Comparison of ENCODE assay signal across 7 cellular contexts in the genomic region with DNA sequence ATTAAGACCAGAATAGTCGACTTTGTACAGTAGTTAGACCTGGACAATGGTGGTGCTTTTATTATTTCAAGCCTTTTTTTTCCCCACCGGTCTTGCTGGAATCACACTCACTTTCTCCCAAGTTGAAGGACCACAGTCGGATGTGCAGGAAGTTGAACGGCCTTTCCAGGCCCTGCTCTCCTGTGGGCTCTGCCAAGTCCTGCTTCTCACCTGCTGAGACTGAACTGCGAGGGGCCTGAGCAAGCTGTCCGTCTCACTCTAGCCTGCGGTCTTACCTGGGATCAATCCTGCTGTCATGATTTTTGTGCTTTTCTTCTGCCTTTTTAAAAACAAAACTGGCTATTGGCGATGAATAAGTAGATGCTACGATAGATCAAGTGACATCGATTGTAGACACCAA. TPM values are rescaled to one million over a fixed set of nuclear protein-coding genes. Genes with fewer than 3 reads are reported as not detected.
DNase-seq lines count a peak whose midpoint lies in the region; ATAC-seq and TF ChIP-seq lines count a peak whose summit lies in the region.

No MANE protein-coding gene starts in this region.

- peaks cover 7% of the 10 kb centered on the region for H3K36me3 Mint-ChIP-seq in osteocyte (ENCODE audit: unreplicated experiment)

- peak overlapping the region; percentile 85 for H3K4me3 ChIP-seq in ectodermal cell (ENCODE audit: insufficient read depth, low read depth, low read length)

- no peak for TF ChIP-seq CTCF in osteocyte (IDR thresholded peaks at IDR 0.05)

- H3K36me3 ChIP-seq in ectodermal cell (ENCODE audit: control insufficient read depth, insufficient read depth, low read length), result peaks cover 14% of the 10 kb centered on the region

- H3K27ac Mint-ChIP-seq in osteocyte (ENCODE audit: unreplicated experiment), result peak overlapping the region; percentile 80

- peak overlapping the region; percentile 87 for H3K4me3 Mint-ChIP-seq in osteocyte (ENCODE audit: unreplicated experiment)

- H3K9me3 Mint-ChIP-seq in osteocyte (ENCODE audit: unreplicated experiment), result no peaks in the 10 kb centered on the region

- peak; percentile 60 for DNase-seq in G401 (ENCODE audit: low spot score)
- peak; percentile 47 for DNase-seq in NCI-H748 treated with DMSO at 0.1 percent for 48 hours (lab: John Stamatoyannopoulos, UW)
- no peak for DNase-seq in osteocyte (ENCODE audit: extremely low spot score, unreplicated experiment)
- no peak for DNase-seq in MV-4-11 (lab: John Stamatoyannopoulos, UW)
- no peak for DNase-seq in SHP77 (lab: John Stamatoyannopoulos, UW)

- H3K27me3 ChIP-seq in ectodermal cell (ENCODE audit: control insufficient read depth, insufficient read depth, low read length, poor library complexity, severe bottlenecking), result no peaks in the 10 kb centered on the region

- in situ Hi-C loops in G401 (cut with HindIII; ENCODE audit: low sequenced_read_pairs), result no loop called here

- H3K9me3 ChIP-seq in ectodermal cell (ENCODE audit: control insufficient read depth, low read length), result no peaks in the 10 kb centered on the region

- WGBS in ectodermal cell, 2 experiments, result 87% methylated on average over 10 of the region's 10 CpGs

- peaks cover 8% of the 10 kb centered on the region for H3K4me1 ChIP-seq in ectodermal cell (ENCODE audit: control insufficient read depth, insufficient read depth, low read length)

- no peak for ATAC-seq in HG03354 (IDR thresholded peaks at IDR 0.05; ENCODE audit: poor library complexity, severe bottlenecking, unreplicated experiment)

- H3K27ac ChIP-seq in ectodermal cell (ENCODE audit: insufficient read depth, low read depth, low read length, poor library complexity, severe bottlenecking), result no peak overlapping the region

- H3K27me3 Mint-ChIP-seq in osteocyte (ENCODE audit: unreplicated experiment), result no peaks in the 10 kb centered on the region

- H3K4me1 Mint-ChIP-seq in osteocyte (ENCODE audit: unreplicated experiment), result peaks cover 22% of the 10 kb centered on the region

RNA-seq across cellular contexts. Expression of a gene that starts 1.3 kb away (rescaled TPM):
- total RNA-seq in G401 (2014; rRNA removed; shearing (Covaris generic)), result 39.4 and 42.0 TPM in 2 replicates
- 25.3 TPM for polyA plus RNA-seq in ectodermal cell (2013, experiment 1 of 4)
- 25.9 TPM for polyA plus RNA-seq in ectodermal cell (2013, experiment 2 of 4)
- polyA plus RNA-seq in ectodermal cell (2013, experiment 3 of 4), result 21.8 TPM
- 24.9 TPM for polyA plus RNA-seq in ectodermal cell (2013, experiment 4 of 4)
- 23.7 and 27.3 TPM in 2 replicates for total RNA-seq in osteocyte

RNA-seq across cellular contexts. Expression of a gene that starts 18.3 kb away (rescaled TPM):
- total RNA-seq in G401 (2014; rRNA removed; shearing (Covaris generic)), result 36.1 and 39.9 TPM in 2 replicates
- polyA plus RNA-seq in ectodermal cell (2013, experiment 1 of 4), result 40.7 TPM
- polyA plus RNA-seq in ectodermal cell (2013, experiment 2 of 4), result 50.2 TPM
- polyA plus RNA-seq in ectodermal cell (2013, experiment 3 of 4), result 29.8 TPM
- polyA plus RNA-seq in ectodermal cell (2013, experiment 4 of 4), result 34.6 TPM
- 17.0 and 19.3 TPM in 2 replicates for total RNA-seq in osteocyte

RNA-seq across cellular contexts. Expression of a gene that starts 19.1 kb away (rescaled TPM):
- total RNA-seq in G401 (2014; rRNA removed; shearing (Covaris generic)), result 17.3 and 32.6 TPM in 2 replicates
- polyA plus RNA-seq in ectodermal cell (2013, experiment 1 of 4), result 27.0 TPM
- 41.1 TPM for polyA plus RNA-seq in ectodermal cell (2013, experiment 2 of 4)
- 32.6 TPM for polyA plus RNA-seq in ectodermal cell (2013, experiment 3 of 4)
- 37.4 TPM for polyA plus RNA-seq in ectodermal cell (2013, experiment 4 of 4)
- total RNA-seq in osteocyte, result 75.5 and 76.7 TPM in 2 replicates

RNA-seq across cellular contexts. Expression of a gene that starts 48.3 kb away (rescaled TPM):
- 87.4 and 182 TPM in 2 replicates for total RNA-seq in G401 (2014; rRNA removed; shearing (Covaris generic))
- polyA plus RNA-seq in ectodermal cell (2013, experiment 1 of 4), result 90.3 TPM
- polyA plus RNA-seq in ectodermal cell (2013, experiment 2 of 4), result 94.1 TPM
- polyA plus RNA-seq in ectodermal cell (2013, experiment 3 of 4), result 57.1 TPM
- 62.1 TPM for polyA plus RNA-seq in ectodermal cell (2013, experiment 4 of 4)
- total RNA-seq in osteocyte, result 51.3 and 63.4 TPM in 2 replicates

RNA-seq across cellular contexts. Expression of a gene that starts 48.4 kb away (rescaled TPM):
- total RNA-seq in G401 (2014; rRNA removed; shearing (Covaris generic)), result 54.1 and 71.0 TPM in 2 replicates
- 21.4 TPM for polyA plus RNA-seq in ectodermal cell (2013, experiment 1 of 4)
- polyA plus RNA-seq in ectodermal cell (2013, experiment 2 of 4), result 19.7 TPM
- 12.6 TPM for polyA plus RNA-seq in ectodermal cell (2013, experiment 3 of 4)
- polyA plus RNA-seq in ectodermal cell (2013, experiment 4 of 4), result 16.2 TPM
- total RNA-seq in osteocyte, result 10.4 and 11.6 TPM in 2 replicates

Comparison
In these comparisons a context has a peak if more than half of its experiments do, and no peak if none do; other contexts are left out.
1. DNase-seq: peak in G401 (single experiment) and NCI-H748 treated with DMSO at 0.1 percent for 48 hours (single experiment); none in osteocyte (single experiment), MV-4-11 (single experiment) and SHP77 (0 of 2).